19 cellular contexts compared by ENCODE assay signal in the genomic region with DNA sequence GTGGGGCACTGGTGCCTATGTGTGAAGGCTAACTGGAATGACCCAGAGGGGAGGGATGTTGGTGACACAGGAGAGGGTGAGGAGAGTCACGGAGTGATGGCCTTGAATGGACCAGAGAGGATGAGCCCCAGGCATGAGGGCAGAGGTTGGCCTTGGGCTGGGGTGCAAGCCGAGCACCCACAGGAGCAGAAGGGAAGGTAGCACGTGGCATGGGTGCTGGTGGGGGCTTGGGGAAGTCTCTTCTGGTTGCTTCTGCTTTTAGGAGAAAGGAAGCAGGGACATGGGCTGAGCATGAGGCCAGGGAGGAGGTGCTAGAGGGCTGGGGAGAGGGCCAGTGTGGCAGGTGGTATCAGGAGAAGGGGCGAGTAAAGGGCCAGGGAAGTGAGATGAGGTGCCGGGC.
"Had no signal": no experiment of that assay in that cellular context is flagged by ENCODE, and none has a peak within 500 bp of the region (broad histone marks: within the 10 kb centered on the region; RNA-seq: fewer than 3 reads in every experiment).

No MANE protein-coding gene starts in this region.

- H3K4me2 ChIP-seq: smooth muscle cell had no signal

- H3K36me3 ChIP-seq: esophagus muscularis mucosa, gastrocnemius medialis, heart left ventricle, pancreas, sigmoid colon, thyroid gland had no signal

- H3K4me3 ChIP-seq: coronary artery, esophagus muscularis mucosa, gastrocnemius medialis, heart left ventricle, lung, pancreas, sigmoid colon, smooth muscle cell, thyroid gland had no signal

- H3K9me3 ChIP-seq: esophagus muscularis mucosa, gastrocnemius medialis, heart left ventricle, pancreas, sigmoid colon, thyroid gland had no signal

- ATAC-seq: naive thymus-derived CD4-positive, alpha-beta T cell had no signal

- DNase-seq: activated CD4-positive, alpha-beta memory T cell treated with anti-CD3 and anti-CD28 coated beads for 36 hours; activated CD4-positive, alpha-beta T cell treated with anti-CD3 and anti-CD28 coated beads for 48 hours; activated naive CD4-positive, alpha-beta T cell treated with anti-CD3 and anti-CD28 coated beads for 36 hours; activated naive CD8-positive, alpha-beta T cell treated with anti-CD3 and anti-CD28 coated beads, Interleukin-2, amount 10 ng/mL, durations not matched to agents 7 days and 5 days; activated T-cell treated with anti-CD3 and anti-CD28 coated beads, Interleukin-2, amount 50 U/mL, for 48 hours; amniotic stem cell; cerebellar nuclear complex; gastrocnemius medialis; naive thymus-derived CD4-positive, alpha-beta T cell; pancreas; sigmoid colon; stimulated activated CD4-positive, alpha-beta T cell treated with anti-CD3 and anti-CD28 coated beads, Interleukin-15, amount 100 ng/mL, for 24 hours; stimulated activated naive CD4-positive, alpha-beta T cell treated with Interleukin-2 at 50 U/mL for 16 hours; thyroid gland had no signal

- H3K27me3 ChIP-seq: esophagus muscularis mucosa, gastrocnemius medialis, heart left ventricle, pancreas, sigmoid colon, thyroid gland had no signal

- H3K4me1 ChIP-seq: pancreas, sigmoid colon, thyroid gland had no signal

- H3K27ac ChIP-seq: coronary artery, esophagus muscularis mucosa, heart left ventricle, pancreas, sigmoid colon, thyroid gland had no signal
